Comparison of ENCODE assay signal across 24 cellular contexts in genomic region chr19:30667746-30668145, GRCh38.
"Had no signal": no experiment of that assay in that cellular context is flagged by ENCODE, and none has a peak within 500 bp of the region (broad histone marks: within the 10 kb centered on the region; RNA-seq: fewer than 3 reads in every experiment).

No MANE protein-coding gene starts in this region.

- FAIRE-seq: islet of Langerhans, urothelium cell line had no signal

- DNase-seq: hypothalamus; immature natural killer cell; left ventricle myocardium inferior; mesendoderm; naive B cell; natural killer cell; occipital lobe; ovary; stimulated activated CD4-positive, alpha-beta T cell treated with anti-CD3 and anti-CD28 coated beads, Interleukin-4, amount 100 ng/mL, for 24 hours; stimulated activated naive CD4-positive, alpha-beta T cell; tibial artery; trophoblast cell; upper lobe of right lung had no signal

- H3K27me3 ChIP-seq: ovary, right atrium auricular region had no signal

- ATAC-seq: natural killer cell; sciatic nerve; stimulated activated effector memory CD8-positive, alpha-beta T cell treated with anti-CD3 and anti-CD28 coated beads, Interleukin-12 subunit alpha, Interleukin-12 subunit beta, amount 100 ng/mL, for 72 hours; upper lobe of right lung had no signal

- H3K4me1 ChIP-seq: upper lobe of right lung had no signal

- H3K27ac ChIP-seq: left ventricle myocardium inferior, neural progenitor cell, neutrophil, ovary, right atrium auricular region, skin epidermis, suprapubic skin, thoracic aorta, tibial artery, upper lobe of right lung had no signal

- H3K9ac ChIP-seq: neural progenitor cell had no signal

- H3K9me3 ChIP-seq: left ventricle myocardium inferior, neutrophil, ovary, right atrium auricular region, suprapubic skin, thoracic aorta, tibial artery, upper lobe of right lung had no signal

- H3K4me3 ChIP-seq: left ventricle myocardium inferior, lung, neural progenitor cell, ovary, right atrium auricular region, skin epidermis, suprapubic skin, thoracic aorta, tibial artery, upper lobe of right lung had no signal

- H3K4me2 ChIP-seq: neural progenitor cell had no signal

- H3K36me3 ChIP-seq: left ventricle myocardium inferior, neural progenitor cell, neutrophil, ovary, right atrium auricular region, suprapubic skin, thoracic aorta, tibial artery, upper lobe of right lung had no signal

- H2AFZ ChIP-seq: neural progenitor cell had no signal
